29 cellular contexts compared by ENCODE assay signal in genomic region chr4:61630548-61630947, GRCh38.
"Had no signal": no experiment of that assay in that cellular context is flagged by ENCODE, and none has a peak within 500 bp of the region (broad histone marks: within the 10 kb centered on the region; RNA-seq: fewer than 3 reads in every experiment).

No MANE protein-coding gene starts in this region.

- H3K27me3 Mint-ChIP-seq: activated B cell treated with CpG ODN at 0.5 μM for 24 hours; activated CD8-positive, alpha-beta T cell treated with anti-CD3 and anti-CD28 coated beads for 36 hours; activated naive CD8-positive, alpha-beta T cell; activated T-helper 17 cell treated with anti-CD3 and anti-CD28 coated beads, Interleukin-2, amount 50 U/mL, for 72 hours; effector memory CD8-positive, alpha-beta T cell; T-helper 17 cell had no signal

- H3K36me3 Mint-ChIP-seq: activated naive CD8-positive, alpha-beta T cell had no signal

- DNase-seq: activated B cell treated with CpG ODN at 0.5 μM for 24 hours; activated CD4-positive, alpha-beta T cell treated with anti-CD3 and anti-CD28 coated beads for 48 hours; activated CD4-positive, alpha-beta T cell treated with anti-CD3 and anti-CD28 coated beads, Interleukin-2, amount 50 U/mL, for 1 hour; activated CD4-positive, alpha-beta T cell treated with anti-CD3 and anti-CD28 coated beads, Interleukin-2, amount 50 U/mL, for 48 hours; activated CD8-positive, alpha-beta memory T cell treated with anti-CD3 and anti-CD28 coated beads for 24 hours; activated CD8-positive, alpha-beta T cell treated with anti-CD3 and anti-CD28 coated beads for 36 hours; activated effector memory CD4-positive, alpha-beta T cell treated with Interleukin-2 at 50 U/mL for 16 hours; activated gamma-delta T cell treated with Interleukin-2 at 50 U/mL for 16 hours; activated naive CD4-positive, alpha-beta T cell treated with anti-CD3 and anti-CD28 coated beads, Interleukin-2, amount 50 U/mL, for 16 hours; activated naive CD4-positive, alpha-beta T cell treated with Interleukin-2 at 50 U/mL for 16 hours; activated T-cell treated with anti-CD3 and anti-CD28 coated beads, Interleukin-2, amount 50 U/mL, for 4 hours; amniotic stem cell; anterior cingulate cortex; brain microvascular endothelial cell; cortex of kidney; dermis blood vessel endothelial cell; effector CD4-positive, alpha-beta T cell; effector memory CD8-positive, alpha-beta T cell; erythroblast; foreskin melanocyte; T-helper 1 cell; T-helper 17 cell; T1000; WERI-Rb-1 had no signal

- ATAC-seq: activated CD4-positive, CD25-positive, alpha-beta regulatory T cell treated with anti-CD3 and anti-CD28 coated beads, Interleukin-2, amount 50 U/mL, for 24 hours; activated CD8-positive, alpha-beta T cell treated with anti-CD3 and anti-CD28 coated beads for 36 hours; activated T-cell treated with anti-CD3 and anti-CD28 coated beads, Interleukin-2, amount 50 U/mL, for 4 hours; activated T-helper 17 cell treated with anti-CD3 and anti-CD28 coated beads, Interleukin-2, amount 50 U/mL, for 72 hours; effector memory CD8-positive, alpha-beta T cell; gastroesophageal sphincter; T-helper 17 cell had no signal

- H3K4me3 Mint-ChIP-seq: activated B cell treated with CpG ODN at 0.5 μM for 24 hours; activated CD8-positive, alpha-beta T cell treated with anti-CD3 and anti-CD28 coated beads for 36 hours; activated naive CD8-positive, alpha-beta T cell; activated T-cell treated with anti-CD3 and anti-CD28 coated beads, Interleukin-2, amount 50 U/mL, for 4 hours; activated T-helper 17 cell treated with anti-CD3 and anti-CD28 coated beads, Interleukin-2, amount 50 U/mL, for 72 hours; effector memory CD8-positive, alpha-beta T cell; T-helper 17 cell; T-helper 2 cell treated with Interferon-gamma antibody and Interleukin-4, amounts not matched to agents 5 μg/mL and 100 μg/mL, for 36 hours had no signal

- H3K27ac Mint-ChIP-seq: activated B cell treated with CpG ODN at 0.5 μM for 24 hours; activated CD8-positive, alpha-beta T cell treated with anti-CD3 and anti-CD28 coated beads for 36 hours; activated naive CD8-positive, alpha-beta T cell; activated T-helper 17 cell treated with anti-CD3 and anti-CD28 coated beads, Interleukin-2, amount 50 U/mL, for 72 hours; effector memory CD8-positive, alpha-beta T cell; T-helper 17 cell; T-helper 2 cell treated with Interferon-gamma antibody and Interleukin-4, amounts not matched to agents 5 μg/mL and 100 μg/mL, for 36 hours had no signal

- H3K4me1 Mint-ChIP-seq: activated B cell treated with CpG ODN at 0.5 μM for 24 hours; activated T-helper 17 cell treated with anti-CD3 and anti-CD28 coated beads, Interleukin-2, amount 50 U/mL, for 72 hours; T-helper 17 cell had no signal
